Comparison of ENCODE assay signal across 21 cellular contexts in the genomic region with DNA sequence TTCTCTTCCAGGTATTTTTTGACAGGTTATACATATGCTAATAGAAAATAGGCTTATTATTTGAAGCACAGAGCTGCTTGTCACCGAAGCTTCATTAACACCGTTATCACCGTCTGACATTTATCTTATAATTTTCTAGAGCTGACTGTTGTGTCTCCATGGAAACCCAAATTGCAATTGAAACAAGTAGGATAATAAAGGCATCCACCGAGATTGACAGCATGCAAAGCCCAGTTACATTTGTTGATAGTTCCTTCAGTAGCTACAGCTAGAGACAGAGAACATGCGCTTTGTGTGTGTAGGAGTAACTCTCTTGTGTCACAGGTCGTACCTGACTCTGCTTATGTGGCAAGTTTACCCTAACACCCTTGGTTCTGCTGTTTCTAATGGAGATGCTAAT.
DNase-seq lines count a peak whose midpoint lies in the region; ATAC-seq, FAIRE-seq and TF ChIP-seq lines count a peak whose summit lies in the region.
"Had no signal": no experiment of that assay in that cellular context is flagged by ENCODE, and none has a peak within 500 bp of the region (broad histone marks: within the 10 kb centered on the region; RNA-seq: fewer than 3 reads in every experiment).

No MANE protein-coding gene starts in this region.

- H2AFZ ChIP-seq in K562 (ENCODE audit: low read depth, low read length) (no peak overlapping the region), neural cell (ENCODE audit: low read depth, low read length) (no peak overlapping the region)
- H2AFZ ChIP-seq: GM23338 had no signal

- no peak for DNase-seq in CD4-positive, alpha-beta T cell
- DNase-seq in CD8-positive, alpha-beta memory T cell, result no peak
- no peak for DNase-seq in K562 (ENCODE audit: extremely low read depth in 1 of 4, low spot score in 3 of 4)
- no peak for DNase-seq in NCI-H446 (lab: John Stamatoyannopoulos, UW)
- DNase-seq: ACHN, DMS153, EL, HCEC 1CT, NCI-H1105, NCI-H1694 treated with DMSO at 0.1 percent for 48 hours, NCI-H2227 treated with DMSO at 0.1 percent for 48 hours, PC-3, RPMI8226, SHP77 treated with DMSO at 0.1 percent for 48 hours had no signal

- H3K9ac ChIP-seq in K562 (ENCODE audit: insufficient read depth in 1 of 2, low read depth in 2 of 2, low read length in 2 of 2) (no peak overlapping the region), neural cell (ENCODE audit: low read length) (peak overlapping the region; percentile 54)
- H3K9ac ChIP-seq: SK-N-SH had no signal

- H3K9me3 ChIP-seq in CD4-positive, alpha-beta T cell (ENCODE audit: control insufficient read depth, low read length), result no peaks in the 10 kb centered on the region
- no peaks in the 10 kb centered on the region for H3K9me3 ChIP-seq in CD8-positive, alpha-beta memory T cell (ENCODE audit: low read length)
- H3K9me3 ChIP-seq in K562 (replicated peaks; ENCODE audit: control insufficient read depth, insufficient read depth, low read depth, low read length) (no peaks in the 10 kb centered on the region), neural cell (ENCODE audit: low read length) (no peaks in the 10 kb centered on the region)
- H3K9me3 ChIP-seq: SK-N-SH had no signal

- peak overlapping the region; percentile 27 for H3K27ac ChIP-seq in CD4-positive, alpha-beta T cell (ENCODE audit: low read depth, low read length)
- H3K27ac ChIP-seq in CD8-positive, alpha-beta memory T cell (ENCODE audit: low read depth, low read length), result no peak overlapping the region
- H3K27ac ChIP-seq in K562 (ENCODE audit: extremely low read depth, low read depth, low read length) (no peak overlapping the region), neural cell (ENCODE audit: low read length) (peak overlapping the region; percentile 87)
- H3K27ac ChIP-seq: C4-2B had no signal

- no peaks in the 10 kb centered on the region for H3K79me2 ChIP-seq in K562 (ENCODE audit: control insufficient read depth, insufficient read depth, low read length)
- peaks cover 5% of the 10 kb centered on the region for H3K79me2 ChIP-seq in neural cell (replicated peaks; ENCODE audit: insufficient read depth, low read length)

- no TSS peak for BruUV-seq in K562 (replicated peaks; lab: Mats Ljungman, UMichigan)

- H3K27ac Mint-ChIP-seq in CD4-positive, alpha-beta T cell, result peak overlapping the region; percentile 97
- H3K27ac Mint-ChIP-seq in CD8-positive, alpha-beta memory T cell, result peak overlapping the region; percentile 78 to 100 (median 98)

- TF ChIP-seq CTCF in CD4-positive, alpha-beta T cell (IDR thresholded peaks at IDR 0.05), result no peak
- TF ChIP-seq CTCF in K562 (IDR thresholded peaks at IDR 0.05 in 2 of 3, conservative IDR thresholded peaks at IDR 0.05 in 1 of 3; ENCODE audit: insufficient read depth in 2 of 3, low read depth in 1 of 3, low read length in 3 of 3) (no peak), neural cell (IDR thresholded peaks at IDR 0.05; ENCODE audit: poor library complexity, severe bottlenecking) (no peak)

- no peaks in the 10 kb centered on the region for H3K27me3 Mint-ChIP-seq in CD4-positive, alpha-beta T cell
- no peaks in the 10 kb centered on the region for H3K27me3 Mint-ChIP-seq in CD8-positive, alpha-beta memory T cell

- CTCF ChIA-PET in CD4-positive, alpha-beta T cell (lab: Charles Lee), result interaction anchor here (1.5 to 9.4 kb wide), 2 partner anchors 11 to 41 kb away, joined by 4 to 107 read pairs; no protein-coding TSS in a partner anchor
- CTCF ChIA-PET in CD8-positive, alpha-beta memory T cell (lab: Charles Lee), result interaction anchor here (10.8 kb wide), 1 partner anchor 16 kb away, joined by 288 read pairs; no protein-coding TSS in a partner anchor
- CTCF ChIA-PET in K562 (lab: Yijun Ruan, JAX; ENCODE audit: low intra/inter-chr PET ratio), result no interaction called here

- H3F3A ChIP-seq in neural cell (ENCODE audit: insufficient read depth, low read length, poor library complexity, severe bottlenecking), result peaks cover 9% of the 10 kb centered on the region

- no peaks in the 10 kb centered on the region for H3K36me3 Mint-ChIP-seq in CD4-positive, alpha-beta T cell (ENCODE audit: low read depth)
- peaks cover 0 to 4% (median 0%) of the 10 kb centered on the region in 3 donors for H3K36me3 Mint-ChIP-seq in CD8-positive, alpha-beta memory T cell

- peaks cover 98% of the 10 kb centered on the region for H3K4me1 ChIP-seq in CD8-positive, alpha-beta memory T cell (ENCODE audit: insufficient read depth, low read length)
- H3K4me1 ChIP-seq in K562 (replicated peaks in 1 of 2; ENCODE audit: control insufficient read depth in 2 of 2, insufficient read depth in 2 of 2, low read length in 2 of 2), result peaks cover 0 to 11% of the 10 kb centered on the region in 2 experiments; a peak in 3 of 5 replicates

- intact Hi-C loops in CD4-positive, alpha-beta T cell (cut with DNase I, micrococcal nuclease), result loop anchor here in 1 of 2 experiments (2.0 kb wide), 1 partner anchor 26 kb away; no protein-coding TSS in a partner anchor
- intact Hi-C loops in K562 (cut with micrococcal nuclease), result no loop called here

- no peak for TF ChIP-seq POLR2A in K562 (conservative IDR thresholded peaks at IDR 0.05)

- H3K4me2 ChIP-seq in K562 (ENCODE audit: insufficient read depth, low read length) (no peak overlapping the region), neural cell (ENCODE audit: low read length) (peak overlapping the region; percentile 70)
- H3K4me2 ChIP-seq: GM23338, SK-N-SH had no signal

- WGBS in K562 (ENCODE audit: insufficient coverage, low coverage, missing lambda C conversion rate), result 36% methylated on average over 6 of the region's 6 CpGs

- H3K9me3 Mint-ChIP-seq in CD4-positive, alpha-beta T cell, result no peaks in the 10 kb centered on the region
- H3K9me3 Mint-ChIP-seq in CD8-positive, alpha-beta memory T cell, result no peaks in the 10 kb centered on the region
- H3K9me3 Mint-ChIP-seq: GM23338 had no signal

- peaks cover 100% of the 10 kb centered on the region for H3K4me1 Mint-ChIP-seq in CD4-positive, alpha-beta T cell (ENCODE audit: low read depth)
- H3K4me1 Mint-ChIP-seq in CD8-positive, alpha-beta memory T cell, result peaks cover 89 to 99% (median 98%) of the 10 kb centered on the region in 3 donors

- no peaks in the 10 kb centered on the region for H3K36me3 ChIP-seq in CD8-positive, alpha-beta memory T cell (ENCODE audit: insufficient read depth, low read length)
- H3K36me3 ChIP-seq in K562 (ENCODE audit: control insufficient read depth, insufficient read depth, low read length), result no peaks in the 10 kb centered on the region
- H3K36me3 ChIP-seq in neural cell (ENCODE audit: insufficient read depth, low read length), result no peaks in the 10 kb centered on the region

- no peak overlapping the region for H3K4me3 ChIP-seq in CD8-positive, alpha-beta memory T cell (ENCODE audit: low read length)
- H3K4me3 ChIP-seq in K562, result no peak overlapping the region
- H3K4me3 ChIP-seq in neural cell (ENCODE audit: low read length), result peak overlapping the region; percentile 47
- H3K4me3 ChIP-seq: GM12878, GM23338 had no signal

- no peak for ATAC-seq in CD4-positive, alpha-beta T cell (ENCODE audit: poor library complexity)
- ATAC-seq in K562 (no peak), HG03442 (IDR thresholded peaks at IDR 0.05; ENCODE audit: unreplicated experiment) (no peak), HG02798 (IDR thresholded peaks at IDR 0.05; ENCODE audit: poor library complexity, unreplicated experiment) (no peak)
- ATAC-seq: GM12878, GM23338, PC-3 had no signal

- H3K9me2 ChIP-seq in neural cell (ENCODE audit: insufficient read depth, low read length), result no peaks in the 10 kb centered on the region
- H3K9me2 ChIP-seq: SK-N-SH had no signal

- TF ChIP-seq RAD21 in K562 (CRISPR knock-in tag; conservative IDR thresholded peaks at IDR 0.05 in 1 of 2, IDR thresholded peaks at IDR 0.05 in 1 of 2), result no peak
- TF ChIP-seq RAD21 in neural cell (conservative IDR thresholded peaks at IDR 0.05), result no peak

- no peaks in the 10 kb centered on the region for H3K9me1 ChIP-seq in K562 (ENCODE audit: control insufficient read depth, insufficient read depth, low read length)

- in situ Hi-C loops in K562 (cut with MboI), result no loop called here

- POLR2A ChIA-PET in CD4-positive, alpha-beta T cell (lab: Charles Lee), result interaction anchor here (1.1 to 12.9 kb wide), 4 partner anchors 7 to 39 kb away, joined by 4 to 1077 read pairs (median 33); no protein-coding TSS in a partner anchor
- POLR2A ChIA-PET in CD8-positive, alpha-beta memory T cell (lab: Charles Lee), result interaction anchor here (1.5 kb wide), 1 partner anchor 17 kb away, joined by 7 read pairs; no protein-coding TSS in a partner anchor
- POLR2A ChIA-PET in K562 (lab: Yijun Ruan, JAX), result interaction anchor here (1.4 kb wide), 1 partner anchor 13 kb away, joined by 3 read pairs; no protein-coding TSS in a partner anchor

- TF ChIP-seq EP300 in K562 (IDR thresholded peaks at IDR 0.05; ENCODE audit: low read length), result no peak
- peak; percentile 86 for TF ChIP-seq EP300 in neural cell (conservative IDR thresholded peaks at IDR 0.05; ENCODE audit: poor library complexity, severe bottlenecking)

- no peaks in the 10 kb centered on the region for H3K27me3 ChIP-seq in CD4-positive, alpha-beta T cell (ENCODE audit: control insufficient read depth, insufficient read depth, low read length)
- H3K27me3 ChIP-seq in CD8-positive, alpha-beta memory T cell (ENCODE audit: insufficient read depth, low read length, poor library complexity, severe bottlenecking), result no peaks in the 10 kb centered on the region
- no peaks in the 10 kb centered on the region for H3K27me3 ChIP-seq in K562 (ENCODE audit: control insufficient read depth in 2 of 2, insufficient read depth in 2 of 2, low read length in 2 of 2)
- no peaks in the 10 kb centered on the region for H3K27me3 ChIP-seq in neural cell (ENCODE audit: insufficient read depth, low read depth, low read length)

- no peak for FAIRE-seq in K562 (lab: Jason Lieb, UNC)
- FAIRE-seq: GM12878 had no signal

- peak overlapping the region; percentile 39 for H3K4me3 Mint-ChIP-seq in CD4-positive, alpha-beta T cell
- no peak overlapping the region for H3K4me3 Mint-ChIP-seq in CD8-positive, alpha-beta memory T cell
- H3K4me3 Mint-ChIP-seq: GM23338 had no signal

- H4K20me1 ChIP-seq in K562 (replicated peaks; ENCODE audit: control insufficient read depth, insufficient read depth, low read length) (no peaks in the 10 kb centered on the region), neural cell (ENCODE audit: insufficient read depth) (no peaks in the 10 kb centered on the region)

TF ChIP-seq in K562, 482 proteins besides CTCF, POLR2A, EP300 and RAD21 (continues in another document):
- TF ChIP-seq TEAD4 (IDR thresholded peaks at IDR 0.05; ENCODE audit: low read length), result no peak
- TF ChIP-seq TEAD4 (CRISPR knock-in tag; IDR thresholded peaks at IDR 0.05; ENCODE audit: borderline replicate concordance), result no peak
- TF ChIP-seq TCF7 (IDR thresholded peaks at IDR 0.05; ENCODE audit: borderline replicate concordance), result no peak
- peak; percentile 23; the same call in 1 of the 2 replicates for TF ChIP-seq RFX1 (IDR thresholded peaks at IDR 0.05)

TF ChIP-seq in neural cell, 6 proteins besides CTCF, POLR2A, EP300 and RAD21:
- TF ChIP-seq POLR2AphosphoS5 (IDR thresholded peaks at IDR 0.05) (peak; percentile 66), SMC3 (conservative IDR thresholded peaks at IDR 0.05; ENCODE audit: poor library complexity) (no peak)

Comparison
In these comparisons a context has a peak if more than half of its experiments do, and no peak if none do; other contexts are left out.
1. H3K27ac ChIP-seq: peak in CD4-positive, alpha-beta T cell (single experiment) and neural cell (single experiment); none in CD8-positive, alpha-beta memory T cell (single experiment) and K562 (single experiment).